10 cellular contexts compared by ENCODE assay signal in genomic region chr1:193589597-193590040, GRCh38.
DNase-seq lines count a peak whose midpoint lies in the region; ATAC-seq and TF ChIP-seq lines count a peak whose summit lies in the region.
"Had no signal": no experiment of that assay in that cellular context is flagged by ENCODE, and none has a peak within 500 bp of the region (broad histone marks: within the 10 kb centered on the region; RNA-seq: fewer than 3 reads in every experiment).

No MANE protein-coding gene starts in this region.

- peak; percentile 72 to 84 for ATAC-seq in right cardiac atrium

- H3K9me2 ChIP-seq in OCI-LY7 (ENCODE audit: insufficient read depth, low read length), result no peaks in the 10 kb centered on the region

- no peaks in the 10 kb centered on the region for H3K9me3 ChIP-seq in right cardiac atrium (ENCODE audit: control insufficient read depth, low read length)
- H3K9me3 ChIP-seq in OCI-LY7 (ENCODE audit: low read length), result no peaks in the 10 kb centered on the region
- H3K9me3 ChIP-seq: BLaER1 treated with 17β-estradiol and CSF1 and Interleukin-3, amounts not matched to agents 10 nM and 100 nM had no signal

- in situ Hi-C loops in astrocyte of the cerebellum (cut with HindIII; ENCODE audit: low sequenced_read_pairs), result no loop called here

- H3K27ac ChIP-seq in right cardiac atrium (ENCODE audit: low read length), result no peak overlapping the region
- H3K27ac ChIP-seq in OCI-LY7 (ENCODE audit: low read depth, low read length, poor library complexity, severe bottlenecking), result no peak overlapping the region
- H3K27ac ChIP-seq: BLaER1 treated with 17β-estradiol and CSF1 and Interleukin-3, amounts not matched to agents 10 nM and 100 nM had no signal

- WGBS in right cardiac atrium, result 11% methylated on average over 3 of the region's 3 CpGs

- H3K4me2 ChIP-seq in OCI-LY7 (ENCODE audit: low read length), result no peak overlapping the region

- H2AFZ ChIP-seq in OCI-LY7 (ENCODE audit: low read length), result no peak overlapping the region

- H4K20me1 ChIP-seq in OCI-LY7 (ENCODE audit: insufficient read depth, low read length), result no peaks in the 10 kb centered on the region
- H4K20me1 ChIP-seq: BLaER1 treated with 17β-estradiol and CSF1 and Interleukin-3, amounts not matched to agents 10 nM and 100 nM had no signal

- no peaks in the 10 kb centered on the region for H3K79me2 ChIP-seq in OCI-LY7 (ENCODE audit: insufficient read depth, low read depth, low read length)

- DNase-seq in BJ (ENCODE audit: low read depth), result peak; percentile 1
- DNase-seq in NCI-H1105 (lab: John Stamatoyannopoulos, UW), result peak; percentile 1
- peak; percentile 13 for DNase-seq in astrocyte of the cerebellum (ENCODE audit: low read depth)
- DNase-seq in right cardiac atrium, result no peak
- DNase-seq in LoVo (ENCODE audit: low spot score), result no peak
- no peak for DNase-seq in NCI-H128 (lab: John Stamatoyannopoulos, UW; ENCODE audit: unreplicated experiment)
- no peak for DNase-seq in DMS53 (lab: John Stamatoyannopoulos, UW)
- DNase-seq in OCI-LY7 (ENCODE audit: low spot score), result no peak
- DNase-seq: NCI-H748 treated with DMSO at 0.1 percent for 48 hours had no signal

- H3K36me3 ChIP-seq in BJ (ENCODE audit: control insufficient read depth, insufficient read depth, low read length) (no peaks in the 10 kb centered on the region), OCI-LY7 (ENCODE audit: insufficient read depth, low read length) (no peaks in the 10 kb centered on the region)
- H3K36me3 ChIP-seq: BLaER1 treated with 17β-estradiol and CSF1 and Interleukin-3, amounts not matched to agents 10 nM and 100 nM had no signal

- no TSS peak for BruUV-seq in OCI-LY7 (replicated peaks; lab: Mats Ljungman, UMichigan)

- H3K27me3 ChIP-seq in BJ (ENCODE audit: control insufficient read depth, insufficient read depth, low read length) (no peaks in the 10 kb centered on the region), right cardiac atrium (ENCODE audit: control insufficient read depth, insufficient read depth) (no peaks in the 10 kb centered on the region)
- H3K27me3 ChIP-seq: BLaER1 treated with 17β-estradiol and CSF1 and Interleukin-3, amounts not matched to agents 10 nM and 100 nM had no signal

- CTCF ChIA-PET in BJ (lab: Yijun Ruan, JAX), result interaction anchor here (1.5 kb wide), 1 partner anchor 13 kb away, joined by 3 read pairs; no protein-coding TSS in a partner anchor
- CTCF ChIA-PET in OCI-LY7 (lab: Charles Lee; ENCODE audit: unreplicated experiment), result no interaction called here

- H3K4me3 ChIP-seq in BJ (ENCODE audit: low read depth, low read length) (no peak overlapping the region), astrocyte of the cerebellum (ENCODE audit: low read depth, low read length) (no peak overlapping the region), right cardiac atrium (ENCODE audit: low read length) (no peak overlapping the region), OCI-LY7 (ENCODE audit: low read depth, low read length, poor library complexity, severe bottlenecking) (no peak overlapping the region)
- H3K4me3 ChIP-seq: BLaER1 treated with 17β-estradiol and CSF1 and Interleukin-3, amounts not matched to agents 10 nM and 100 nM had no signal

- no peaks in the 10 kb centered on the region for H3K4me1 ChIP-seq in right cardiac atrium (ENCODE audit: control insufficient read depth, insufficient read depth, low read length)
- peaks cover 17% of the 10 kb centered on the region for H3K4me1 ChIP-seq in OCI-LY7 (ENCODE audit: insufficient read depth, low read length, poor library complexity, severe bottlenecking)

- intact Hi-C loops in right cardiac atrium (cut with DNase I), result no loop called here
- intact Hi-C loops in OCI-LY7 (cut with micrococcal nuclease; ENCODE audit: unreplicated experiment), result no loop called here

- TF ChIP-seq CTCF in BJ (IDR thresholded peaks at IDR 0.05; ENCODE audit: insufficient read depth, low read depth, low read length) (no peak), astrocyte of the cerebellum (IDR thresholded peaks at IDR 0.05; ENCODE audit: low read depth, low read length, missing control alignments) (no peak), OCI-LY7 (conservative IDR thresholded peaks at IDR 0.05; ENCODE audit: low read length) (no peak)

- POLR2A ChIA-PET in BJ (lab: Charles Lee) (no interaction called here), OCI-LY7 (lab: Charles Lee) (no interaction called here)

Comparison
In these comparisons a context has a peak if more than half of its experiments do, and no peak if none do; other contexts are left out.
1. DNase-seq: peak in BJ (single experiment), NCI-H1105 (single experiment) and astrocyte of the cerebellum (single experiment); none in right cardiac atrium (0 of 3), LoVo (single experiment), NCI-H128 (single experiment), DMS53 (single experiment) and OCI-LY7 (single experiment).